ENCODE assay signal across 2 cellular contexts in the genomic region with DNA sequence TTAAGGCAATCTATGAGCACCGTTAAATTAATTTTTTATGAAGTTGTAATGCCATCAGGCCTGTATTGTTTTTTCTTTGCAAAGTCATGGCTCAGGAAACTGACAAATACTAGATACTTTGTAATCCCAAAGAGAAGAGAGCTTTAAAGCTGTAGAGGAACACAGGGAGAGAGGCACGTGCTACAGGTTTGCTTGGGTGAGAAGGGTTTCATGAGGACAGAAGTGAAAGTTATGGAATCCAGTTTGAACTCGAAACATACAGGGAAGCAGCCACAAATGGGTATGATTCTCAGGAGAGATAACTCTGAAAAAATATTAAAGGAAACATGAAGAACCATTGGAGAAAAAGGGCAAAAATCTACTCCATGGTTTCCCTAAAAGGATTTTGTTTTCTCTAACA.
TF ChIP-seq lines count a peak whose summit lies in the region.

No MANE protein-coding gene starts in this region.

TF ChIP-seq in K562, 482 proteins besides CTCF, POLR2A, EP300 and RAD21:
- TF ChIP-seq, protein P1, sequence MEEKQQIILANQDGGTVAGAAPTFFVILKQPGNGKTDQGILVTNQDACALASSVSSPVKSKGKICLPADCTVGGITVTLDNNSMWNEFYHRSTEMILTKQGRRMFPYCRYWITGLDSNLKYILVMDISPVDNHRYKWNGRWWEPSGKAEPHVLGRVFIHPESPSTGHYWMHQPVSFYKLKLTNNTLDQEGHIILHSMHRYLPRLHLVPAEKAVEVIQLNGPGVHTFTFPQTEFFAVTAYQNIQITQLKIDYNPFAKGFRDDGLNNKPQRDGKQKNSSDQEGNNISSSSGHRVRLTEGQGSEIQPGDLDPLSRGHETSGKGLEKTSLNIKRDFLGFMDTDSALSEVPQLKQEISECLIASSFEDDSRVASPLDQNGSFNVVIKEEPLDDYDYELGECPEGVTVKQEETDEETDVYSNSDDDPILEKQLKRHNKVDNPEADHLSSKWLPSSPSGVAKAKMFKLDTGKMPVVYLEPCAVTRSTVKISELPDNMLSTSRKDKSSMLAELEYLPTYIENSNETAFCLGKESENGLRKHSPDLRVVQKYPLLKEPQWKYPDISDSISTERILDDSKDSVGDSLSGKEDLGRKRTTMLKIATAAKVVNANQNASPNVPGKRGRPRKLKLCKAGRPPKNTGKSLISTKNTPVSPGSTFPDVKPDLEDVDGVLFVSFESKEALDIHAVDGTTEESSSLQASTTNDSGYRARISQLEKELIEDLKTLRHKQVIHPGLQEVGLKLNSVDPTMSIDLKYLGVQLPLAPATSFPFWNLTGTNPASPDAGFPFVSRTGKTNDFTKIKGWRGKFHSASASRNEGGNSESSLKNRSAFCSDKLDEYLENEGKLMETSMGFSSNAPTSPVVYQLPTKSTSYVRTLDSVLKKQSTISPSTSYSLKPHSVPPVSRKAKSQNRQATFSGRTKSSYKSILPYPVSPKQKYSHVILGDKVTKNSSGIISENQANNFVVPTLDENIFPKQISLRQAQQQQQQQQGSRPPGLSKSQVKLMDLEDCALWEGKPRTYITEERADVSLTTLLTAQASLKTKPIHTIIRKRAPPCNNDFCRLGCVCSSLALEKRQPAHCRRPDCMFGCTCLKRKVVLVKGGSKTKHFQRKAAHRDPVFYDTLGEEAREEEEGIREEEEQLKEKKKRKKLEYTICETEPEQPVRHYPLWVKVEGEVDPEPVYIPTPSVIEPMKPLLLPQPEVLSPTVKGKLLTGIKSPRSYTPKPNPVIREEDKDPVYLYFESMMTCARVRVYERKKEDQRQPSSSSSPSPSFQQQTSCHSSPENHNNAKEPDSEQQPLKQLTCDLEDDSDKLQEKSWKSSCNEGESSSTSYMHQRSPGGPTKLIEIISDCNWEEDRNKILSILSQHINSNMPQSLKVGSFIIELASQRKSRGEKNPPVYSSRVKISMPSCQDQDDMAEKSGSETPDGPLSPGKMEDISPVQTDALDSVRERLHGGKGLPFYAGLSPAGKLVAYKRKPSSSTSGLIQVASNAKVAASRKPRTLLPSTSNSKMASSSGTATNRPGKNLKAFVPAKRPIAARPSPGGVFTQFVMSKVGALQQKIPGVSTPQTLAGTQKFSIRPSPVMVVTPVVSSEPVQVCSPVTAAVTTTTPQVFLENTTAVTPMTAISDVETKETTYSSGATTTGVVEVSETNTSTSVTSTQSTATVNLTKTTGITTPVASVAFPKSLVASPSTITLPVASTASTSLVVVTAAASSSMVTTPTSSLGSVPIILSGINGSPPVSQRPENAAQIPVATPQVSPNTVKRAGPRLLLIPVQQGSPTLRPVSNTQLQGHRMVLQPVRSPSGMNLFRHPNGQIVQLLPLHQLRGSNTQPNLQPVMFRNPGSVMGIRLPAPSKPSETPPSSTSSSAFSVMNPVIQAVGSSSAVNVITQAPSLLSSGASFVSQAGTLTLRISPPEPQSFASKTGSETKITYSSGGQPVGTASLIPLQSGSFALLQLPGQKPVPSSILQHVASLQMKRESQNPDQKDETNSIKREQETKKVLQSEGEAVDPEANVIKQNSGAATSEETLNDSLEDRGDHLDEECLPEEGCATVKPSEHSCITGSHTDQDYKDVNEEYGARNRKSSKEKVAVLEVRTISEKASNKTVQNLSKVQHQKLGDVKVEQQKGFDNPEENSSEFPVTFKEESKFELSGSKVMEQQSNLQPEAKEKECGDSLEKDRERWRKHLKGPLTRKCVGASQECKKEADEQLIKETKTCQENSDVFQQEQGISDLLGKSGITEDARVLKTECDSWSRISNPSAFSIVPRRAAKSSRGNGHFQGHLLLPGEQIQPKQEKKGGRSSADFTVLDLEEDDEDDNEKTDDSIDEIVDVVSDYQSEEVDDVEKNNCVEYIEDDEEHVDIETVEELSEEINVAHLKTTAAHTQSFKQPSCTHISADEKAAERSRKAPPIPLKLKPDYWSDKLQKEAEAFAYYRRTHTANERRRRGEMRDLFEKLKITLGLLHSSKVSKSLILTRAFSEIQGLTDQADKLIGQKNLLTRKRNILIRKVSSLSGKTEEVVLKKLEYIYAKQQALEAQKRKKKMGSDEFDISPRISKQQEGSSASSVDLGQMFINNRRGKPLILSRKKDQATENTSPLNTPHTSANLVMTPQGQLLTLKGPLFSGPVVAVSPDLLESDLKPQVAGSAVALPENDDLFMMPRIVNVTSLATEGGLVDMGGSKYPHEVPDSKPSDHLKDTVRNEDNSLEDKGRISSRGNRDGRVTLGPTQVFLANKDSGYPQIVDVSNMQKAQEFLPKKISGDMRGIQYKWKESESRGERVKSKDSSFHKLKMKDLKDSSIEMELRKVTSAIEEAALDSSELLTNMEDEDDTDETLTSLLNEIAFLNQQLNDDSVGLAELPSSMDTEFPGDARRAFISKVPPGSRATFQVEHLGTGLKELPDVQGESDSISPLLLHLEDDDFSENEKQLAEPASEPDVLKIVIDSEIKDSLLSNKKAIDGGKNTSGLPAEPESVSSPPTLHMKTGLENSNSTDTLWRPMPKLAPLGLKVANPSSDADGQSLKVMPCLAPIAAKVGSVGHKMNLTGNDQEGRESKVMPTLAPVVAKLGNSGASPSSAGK (IDR thresholded peaks at IDR 0.05) = 0 out of 2 replicates have a peak, but pooled peaks have one; percentile 27
- no peak for TF ChIP-seq EWSR1 (IDR thresholded peaks at IDR 0.05; ENCODE audit: borderline replicate concordance, low read depth, partially characterized antibody)
- TF ChIP-seq, protein P2, sequence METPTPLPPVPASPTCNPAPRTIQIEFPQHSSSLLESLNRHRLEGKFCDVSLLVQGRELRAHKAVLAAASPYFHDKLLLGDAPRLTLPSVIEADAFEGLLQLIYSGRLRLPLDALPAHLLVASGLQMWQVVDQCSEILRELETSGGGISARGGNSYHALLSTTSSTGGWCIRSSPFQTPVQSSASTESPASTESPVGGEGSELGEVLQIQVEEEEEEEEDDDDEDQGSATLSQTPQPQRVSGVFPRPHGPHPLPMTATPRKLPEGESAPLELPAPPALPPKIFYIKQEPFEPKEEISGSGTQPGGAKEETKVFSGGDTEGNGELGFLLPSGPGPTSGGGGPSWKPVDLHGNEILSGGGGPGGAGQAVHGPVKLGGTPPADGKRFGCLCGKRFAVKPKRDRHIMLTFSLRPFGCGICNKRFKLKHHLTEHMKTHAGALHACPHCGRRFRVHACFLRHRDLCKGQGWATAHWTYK (CRISPR knock-in tag; IDR thresholded peaks at IDR 0.05) = no peak
- 0 out of 2 replicates have a peak, but pooled peaks have one; percentile 56 for TF ChIP-seq ZNF668 (CRISPR knock-in tag; IDR thresholded peaks at IDR 0.05)

TF ChIP-seq in HepG2, 621 proteins besides CTCF, POLR2A, EP300 and RAD21 (continues in another document):
- TF ChIP-seq, protein P3, sequence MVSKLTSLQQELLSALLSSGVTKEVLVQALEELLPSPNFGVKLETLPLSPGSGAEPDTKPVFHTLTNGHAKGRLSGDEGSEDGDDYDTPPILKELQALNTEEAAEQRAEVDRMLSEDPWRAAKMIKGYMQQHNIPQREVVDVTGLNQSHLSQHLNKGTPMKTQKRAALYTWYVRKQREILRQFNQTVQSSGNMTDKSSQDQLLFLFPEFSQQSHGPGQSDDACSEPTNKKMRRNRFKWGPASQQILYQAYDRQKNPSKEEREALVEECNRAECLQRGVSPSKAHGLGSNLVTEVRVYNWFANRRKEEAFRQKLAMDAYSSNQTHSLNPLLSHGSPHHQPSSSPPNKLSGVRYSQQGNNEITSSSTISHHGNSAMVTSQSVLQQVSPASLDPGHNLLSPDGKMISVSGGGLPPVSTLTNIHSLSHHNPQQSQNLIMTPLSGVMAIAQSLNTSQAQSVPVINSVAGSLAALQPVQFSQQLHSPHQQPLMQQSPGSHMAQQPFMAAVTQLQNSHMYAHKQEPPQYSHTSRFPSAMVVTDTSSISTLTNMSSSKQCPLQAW (CRISPR knock-in tag; IDR thresholded peaks at IDR 0.05) = no peak
- TF ChIP-seq NFE2 (CRISPR knock-in tag; IDR thresholded peaks at IDR 0.05) (no peak), ZNF124 (CRISPR knock-in tag; IDR thresholded peaks at IDR 0.05) (no peak), CHD4 (IDR thresholded peaks at IDR 0.05; ENCODE audit: borderline replicate concordance, low read length) (no peak), KLF6 (CRISPR knock-in tag; IDR thresholded peaks at IDR 0.05) (no peak), BHLHE40 (IDR thresholded peaks at IDR 0.05; ENCODE audit: low read length) (peak; percentile 70), ZNF577 (CRISPR knock-in tag; IDR thresholded peaks at IDR 0.05; ENCODE audit: borderline replicate concordance, low read depth) (no peak), MTF1 (CRISPR knock-in tag; IDR thresholded peaks at IDR 0.05) (0 out of 2 replicates have a peak, but pooled peaks have one; percentile 33), MBNL3 (CRISPR knock-in tag; conservative IDR thresholded peaks at IDR 0.05) (no peak), CREB1 (IDR thresholded peaks at IDR 0.05) (no peak), CREB1 (CRISPR knock-in tag; IDR thresholded peaks at IDR 0.05) (peak; percentile 50; the same call in 1 of the 2 replicates), ZSCAN29 (CRISPR knock-in tag; conservative IDR thresholded peaks at IDR 0.05) (no peak), AKAP8 (CRISPR knock-in tag; IDR thresholded peaks at IDR 0.05) (no peak), CEBPG (CRISPR knock-in tag; IDR thresholded peaks at IDR 0.05) (no peak), RBM39 (IDR thresholded peaks at IDR 0.05; ENCODE audit: low read depth, low read length, poor library complexity, severe bottlenecking) (no peak), ARNT2 (CRISPR knock-in tag; IDR thresholded peaks at IDR 0.05; ENCODE audit: low read depth) (no peak), RFXAP (CRISPR knock-in tag; IDR thresholded peaks at IDR 0.05; ENCODE audit: borderline replicate concordance) (no peak), ZKSCAN8 (CRISPR knock-in tag; IDR thresholded peaks at IDR 0.05; ENCODE audit: borderline replicate concordance) (no peak), ZNF616 (CRISPR knock-in tag; IDR thresholded peaks at IDR 0.05; ENCODE audit: low read depth) (no peak), DNMT1 (CRISPR knock-in tag; IDR thresholded peaks at IDR 0.05) (no peak), SRY (CRISPR knock-in tag; IDR thresholded peaks at IDR 0.05) (no peak)
- TF ChIP-seq, protein P4, sequence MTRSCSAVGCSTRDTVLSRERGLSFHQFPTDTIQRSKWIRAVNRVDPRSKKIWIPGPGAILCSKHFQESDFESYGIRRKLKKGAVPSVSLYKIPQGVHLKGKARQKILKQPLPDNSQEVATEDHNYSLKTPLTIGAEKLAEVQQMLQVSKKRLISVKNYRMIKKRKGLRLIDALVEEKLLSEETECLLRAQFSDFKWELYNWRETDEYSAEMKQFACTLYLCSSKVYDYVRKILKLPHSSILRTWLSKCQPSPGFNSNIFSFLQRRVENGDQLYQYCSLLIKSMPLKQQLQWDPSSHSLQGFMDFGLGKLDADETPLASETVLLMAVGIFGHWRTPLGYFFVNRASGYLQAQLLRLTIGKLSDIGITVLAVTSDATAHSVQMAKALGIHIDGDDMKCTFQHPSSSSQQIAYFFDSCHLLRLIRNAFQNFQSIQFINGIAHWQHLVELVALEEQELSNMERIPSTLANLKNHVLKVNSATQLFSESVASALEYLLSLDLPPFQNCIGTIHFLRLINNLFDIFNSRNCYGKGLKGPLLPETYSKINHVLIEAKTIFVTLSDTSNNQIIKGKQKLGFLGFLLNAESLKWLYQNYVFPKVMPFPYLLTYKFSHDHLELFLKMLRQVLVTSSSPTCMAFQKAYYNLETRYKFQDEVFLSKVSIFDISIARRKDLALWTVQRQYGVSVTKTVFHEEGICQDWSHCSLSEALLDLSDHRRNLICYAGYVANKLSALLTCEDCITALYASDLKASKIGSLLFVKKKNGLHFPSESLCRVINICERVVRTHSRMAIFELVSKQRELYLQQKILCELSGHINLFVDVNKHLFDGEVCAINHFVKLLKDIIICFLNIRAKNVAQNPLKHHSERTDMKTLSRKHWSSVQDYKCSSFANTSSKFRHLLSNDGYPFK (CRISPR knock-in tag; IDR thresholded peaks at IDR 0.05; ENCODE audit: borderline replicate concordance) = no peak
- TF ChIP-seq, protein P5, sequence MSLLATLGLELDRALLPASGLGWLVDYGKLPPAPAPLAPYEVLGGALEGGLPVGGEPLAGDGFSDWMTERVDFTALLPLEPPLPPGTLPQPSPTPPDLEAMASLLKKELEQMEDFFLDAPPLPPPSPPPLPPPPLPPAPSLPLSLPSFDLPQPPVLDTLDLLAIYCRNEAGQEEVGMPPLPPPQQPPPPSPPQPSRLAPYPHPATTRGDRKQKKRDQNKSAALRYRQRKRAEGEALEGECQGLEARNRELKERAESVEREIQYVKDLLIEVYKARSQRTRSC (CRISPR knock-in tag; IDR thresholded peaks at IDR 0.05; ENCODE audit: low read depth) = no peak
- TF ChIP-seq, protein P6, sequence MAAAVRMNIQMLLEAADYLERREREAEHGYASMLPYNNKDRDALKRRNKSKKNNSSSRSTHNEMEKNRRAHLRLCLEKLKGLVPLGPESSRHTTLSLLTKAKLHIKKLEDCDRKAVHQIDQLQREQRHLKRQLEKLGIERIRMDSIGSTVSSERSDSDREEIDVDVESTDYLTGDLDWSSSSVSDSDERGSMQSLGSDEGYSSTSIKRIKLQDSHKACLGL (CRISPR knock-in tag; IDR thresholded peaks at IDR 0.05) = no peak
- TF ChIP-seq, protein P7, sequence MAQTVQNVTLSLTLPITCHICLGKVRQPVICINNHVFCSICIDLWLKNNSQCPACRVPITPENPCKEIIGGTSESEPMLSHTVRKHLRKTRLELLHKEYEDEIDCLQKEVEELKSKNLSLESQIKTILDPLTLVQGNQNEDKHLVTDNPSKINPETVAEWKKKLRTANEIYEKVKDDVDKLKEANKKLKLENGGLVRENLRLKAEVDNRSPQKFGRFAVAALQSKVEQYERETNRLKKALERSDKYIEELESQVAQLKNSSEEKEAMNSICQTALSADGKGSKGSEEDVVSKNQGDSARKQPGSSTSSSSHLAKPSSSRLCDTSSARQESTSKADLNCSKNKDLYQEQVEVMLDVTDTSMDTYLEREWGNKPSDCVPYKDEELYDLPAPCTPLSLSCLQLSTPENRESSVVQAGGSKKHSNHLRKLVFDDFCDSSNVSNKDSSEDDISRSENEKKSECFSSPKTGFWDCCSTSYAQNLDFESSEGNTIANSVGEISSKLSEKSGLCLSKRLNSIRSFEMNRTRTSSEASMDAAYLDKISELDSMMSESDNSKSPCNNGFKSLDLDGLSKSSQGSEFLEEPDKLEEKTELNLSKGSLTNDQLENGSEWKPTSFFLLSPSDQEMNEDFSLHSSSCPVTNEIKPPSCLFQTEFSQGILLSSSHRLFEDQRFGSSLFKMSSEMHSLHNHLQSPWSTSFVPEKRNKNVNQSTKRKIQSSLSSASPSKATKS (CRISPR knock-in tag; IDR thresholded peaks at IDR 0.05) = no peak
- TF ChIP-seq, protein P8, sequence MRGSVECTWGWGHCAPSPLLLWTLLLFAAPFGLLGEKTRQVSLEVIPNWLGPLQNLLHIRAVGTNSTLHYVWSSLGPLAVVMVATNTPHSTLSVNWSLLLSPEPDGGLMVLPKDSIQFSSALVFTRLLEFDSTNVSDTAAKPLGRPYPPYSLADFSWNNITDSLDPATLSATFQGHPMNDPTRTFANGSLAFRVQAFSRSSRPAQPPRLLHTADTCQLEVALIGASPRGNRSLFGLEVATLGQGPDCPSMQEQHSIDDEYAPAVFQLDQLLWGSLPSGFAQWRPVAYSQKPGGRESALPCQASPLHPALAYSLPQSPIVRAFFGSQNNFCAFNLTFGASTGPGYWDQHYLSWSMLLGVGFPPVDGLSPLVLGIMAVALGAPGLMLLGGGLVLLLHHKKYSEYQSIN (CRISPR knock-in tag; IDR thresholded peaks at IDR 0.05; ENCODE audit: borderline replicate concordance) = no peak
